In the genomic region with DNA sequence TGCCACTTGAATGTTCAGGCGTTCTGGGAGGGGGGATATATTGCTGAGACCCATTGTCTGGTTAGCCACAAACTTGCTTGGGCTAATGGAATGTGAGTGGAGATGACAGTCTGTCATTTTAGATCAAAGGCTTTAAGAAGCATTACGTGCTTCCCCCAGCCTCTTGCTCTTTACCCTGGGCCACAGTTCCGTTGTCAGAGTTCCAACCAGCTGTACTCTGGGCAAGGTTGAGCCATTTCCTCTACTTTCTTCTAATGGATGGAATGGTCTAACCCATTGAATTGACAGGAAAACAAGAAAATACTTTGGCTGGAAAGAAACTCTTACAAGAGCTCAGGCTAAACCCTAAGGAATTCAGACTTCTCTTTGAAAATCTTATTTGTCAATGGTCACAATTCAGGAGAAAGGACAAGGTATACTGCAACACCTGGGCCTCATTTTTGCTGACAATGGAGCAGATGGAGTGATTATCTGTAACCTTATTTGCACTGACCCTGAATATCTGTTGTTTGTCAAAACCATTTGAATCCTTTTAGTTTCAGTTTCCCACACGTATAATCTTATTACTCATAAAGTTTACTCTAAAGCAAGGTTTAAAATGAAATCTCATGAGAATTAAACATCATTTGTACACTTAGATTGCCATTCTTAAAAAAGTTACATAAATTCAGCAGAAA, we compare ENCODE assay signal across 9 cellular contexts.
DNase-seq lines count a peak whose midpoint lies in the region; ATAC-seq, FAIRE-seq and TF ChIP-seq lines count a peak whose summit lies in the region.
"Had no signal": no experiment of that assay in that cellular context is flagged by ENCODE, and none has a peak within 500 bp of the region (broad histone marks: within the 10 kb centered on the region; RNA-seq: fewer than 3 reads in every experiment).

No MANE protein-coding gene starts in this region.

- H2AFZ ChIP-seq in GM12878 (ENCODE audit: control insufficient read depth, low read depth, low read length), result peak overlapping the region; percentile 48

- SMC1A ChIA-PET in GM12878 (lab: Charles Lee; ENCODE audit: uncharacterized antibody, unreplicated experiment), result interaction anchor here (1.6 to 8.5 kb wide), 6 partner anchors 11 to 272 kb away, joined by 3 to 103 read pairs (median 14); no protein-coding TSS in a partner anchor

- H3K9me3 Mint-ChIP-seq in stimulated activated memory B cell treated with anti-CD40 and anti-IgM and Interleukin-4, amounts not matched to agents 10 μg/mL and 1 μg/mL and 100 μg/mL, for 72 hours, result no peaks in the 10 kb centered on the region
- H3K9me3 Mint-ChIP-seq: neural crest cell had no signal

- TF ChIP-seq EP300 in GM12878 (IDR thresholded peaks at IDR 0.05; ENCODE audit: borderline replicate concordance in 1 of 2, control insufficient read depth in 1 of 2, low read depth in 2 of 2, low read length in 2 of 2), result no peak

- no peak for TF ChIP-seq POLR2A in GM12878 (IDR thresholded peaks at IDR 0.05; ENCODE audit: low read depth, low read length)

- intact Hi-C loops in GM12878 (cut with micrococcal nuclease; ENCODE audit: unreplicated experiment), result no loop called here
- intact Hi-C loops in pancreas (cut with DNase I), result loop anchor here in 1 of 3 donors (10.0 kb wide), 1 partner anchor 157 kb away; no protein-coding TSS in a partner anchor

- H3K4me1 Mint-ChIP-seq in stimulated activated memory B cell treated with anti-CD40 and anti-IgM and Interleukin-4, amounts not matched to agents 10 μg/mL and 1 μg/mL and 100 μg/mL, for 72 hours, result peaks cover 35% of the 10 kb centered on the region

- no peak overlapping the region; the same call in 1 of the 2 replicates for H3K9ac ChIP-seq in GM12878 (ENCODE audit: control insufficient read depth, insufficient read depth, low read length)

- no peaks in the 10 kb centered on the region for H4K20me1 ChIP-seq in GM12878 (ENCODE audit: control insufficient read depth, insufficient read depth)

- H3K27me3 Mint-ChIP-seq in stimulated activated memory B cell treated with anti-CD40 and anti-IgM and Interleukin-4, amounts not matched to agents 10 μg/mL and 1 μg/mL and 100 μg/mL, for 72 hours, result no peaks in the 10 kb centered on the region

- H3K36me3 Mint-ChIP-seq in stimulated activated memory B cell treated with anti-CD40 and anti-IgM and Interleukin-4, amounts not matched to agents 10 μg/mL and 1 μg/mL and 100 μg/mL, for 72 hours, result no peaks in the 10 kb centered on the region

- H3K4me3 Mint-ChIP-seq in stimulated activated memory B cell treated with anti-CD40 and anti-IgM and Interleukin-4, amounts not matched to agents 10 μg/mL and 1 μg/mL and 100 μg/mL, for 72 hours, result no peak overlapping the region
- H3K4me3 Mint-ChIP-seq: neural crest cell had no signal

- no TSS peak for BruUV-seq in GM12878 (replicated peaks; lab: Mats Ljungman, UMichigan)

- TF ChIP-seq CTCF in GM12878 (IDR thresholded peaks at IDR 0.05 in 2 of 3, conservative IDR thresholded peaks at IDR 0.05 in 1 of 3; ENCODE audit: control insufficient read depth in 2 of 3, extremely low read depth in 1 of 3, insufficient read depth in 1 of 3, low read depth in 3 of 3, low read length in 3 of 3) (no peak), pancreas (IDR thresholded peaks at IDR 0.05) (no peak)

- H3K79me2 ChIP-seq in GM12878 (ENCODE audit: control insufficient read depth, insufficient read depth, low read length), result no peaks in the 10 kb centered on the region

- H3K4me1 ChIP-seq in GM12878 (ENCODE audit: control insufficient read depth, insufficient read depth, low read length), result no peaks in the 10 kb centered on the region
- peaks cover 0 to 6% (median 6%) of the 10 kb centered on the region in 3 donors for H3K4me1 ChIP-seq in pancreas

- H3K27ac ChIP-seq in GM12878 (ENCODE audit: control insufficient read depth, insufficient read depth) (no peak overlapping the region; the same call in 1 of the 2 replicates), pancreas (no peak overlapping the region)

- 3% methylated on average over 4 of the region's 4 CpGs for WGBS in GM12878 (ENCODE audit: insufficient coverage, insufficient replicate concordance, low lambda C conversion rate, missing lambda C conversion rate)
- WGBS in pancreas, 2 donors, result 56 to 63% methylated on average over 4 of the region's 4 CpGs

- no peaks in the 10 kb centered on the region for H3K27me3 ChIP-seq in GM12878 (replicated peaks in 1 of 2; ENCODE audit: control insufficient read depth in 2 of 2, insufficient read depth in 2 of 2, low read length in 1 of 2)
- H3K27me3 ChIP-seq in pancreas, result no peaks in the 10 kb centered on the region

- POLR2A ChIA-PET in GM12878 (lab: Charles Lee), result no interaction called here

- in situ Hi-C loops in GM12878 (cut with MboI), result loop anchor here (25.0 kb wide), 2 partner anchors 150 to 475 kb away; no protein-coding TSS in a partner anchor

- no peaks in the 10 kb centered on the region for H3K36me3 ChIP-seq in GM12878 (ENCODE audit: control insufficient read depth in 2 of 2, insufficient read depth in 2 of 2, low read length in 1 of 2)
- H3K36me3 ChIP-seq in pancreas, result no peaks in the 10 kb centered on the region

- DNase-seq in GM12878 (ENCODE audit: low read depth, low spot score) (no peak), pancreas (no peak), NOMO-1 treated with DMSO at 0.1 percent for 48 hours (lab: John Stamatoyannopoulos, UW; ENCODE audit: unreplicated experiment) (no peak)

- RAD21 ChIA-PET in GM12878 (lab: Charles Lee; ENCODE audit: unreplicated experiment), result interaction anchor here (1.6 to 4.5 kb wide), 3 partner anchors 11 to 156 kb away, joined by 4 to 98 read pairs (median 13); no protein-coding TSS in a partner anchor

- H3K4me2 ChIP-seq in GM12878 (ENCODE audit: control insufficient read depth, insufficient read depth), result peak overlapping the region; percentile 68

- no peak overlapping the region for H3K4me3 ChIP-seq in GM12878
- H3K4me3 ChIP-seq in pancreas, result no peak overlapping the region

- no peak for TF ChIP-seq RAD21 in GM12878 (IDR thresholded peaks at IDR 0.05; ENCODE audit: insufficient read depth, low read depth, low read length)

- FAIRE-seq in GM12878 (lab: Jason Lieb, UNC), result no peak
- FAIRE-seq in pancreas (lab: Jason Lieb, UNC), result peak; percentile 39

- CTCF ChIA-PET in GM12878 (lab: Yijun Ruan, JAX), result interaction anchor here (0.6 to 6.7 kb wide), 11 partner anchors 10 to 474 kb away, joined by 3 to 92 read pairs (median 7); no protein-coding TSS in a partner anchor

- ATAC-seq in GM18858 (IDR thresholded peaks at IDR 0.05; ENCODE audit: unreplicated experiment) (peak; percentile 57), HG03460 (IDR thresholded peaks at IDR 0.05; ENCODE audit: unreplicated experiment) (peak; percentile 51), GM12878 (peak; percentile 75), pancreas (peak in 3 of 4 donors; percentile 25 to 45 (median 30)), GM18873 (IDR thresholded peaks at IDR 0.05; ENCODE audit: low FRiP score, unreplicated experiment) (no peak), GM21576 (IDR thresholded peaks at IDR 0.05; ENCODE audit: unreplicated experiment) (no peak)
- no peak for ATAC-seq in stimulated activated memory B cell treated with anti-CD40 and anti-IgM and Interleukin-4, amounts not matched to agents 10 μg/mL and 1 μg/mL and 100 μg/mL, for 72 hours

- H3K9me3 ChIP-seq in GM12878 (replicated peaks; ENCODE audit: control insufficient read depth, insufficient read depth, low read length), result no peaks in the 10 kb centered on the region
- no peaks in the 10 kb centered on the region for H3K9me3 ChIP-seq in pancreas

- H3K27ac Mint-ChIP-seq in stimulated activated memory B cell treated with anti-CD40 and anti-IgM and Interleukin-4, amounts not matched to agents 10 μg/mL and 1 μg/mL and 100 μg/mL, for 72 hours, result no peak overlapping the region

TF ChIP-seq in GM12878, 131 proteins besides CTCF, POLR2A, EP300 and RAD21 (continues in another document):
- TF ChIP-seq TCF7 (IDR thresholded peaks at IDR 0.05; ENCODE audit: borderline replicate concordance), result peak; percentile 14; the same call in 1 of the 2 replicates
- TF ChIP-seq, protein P1, sequence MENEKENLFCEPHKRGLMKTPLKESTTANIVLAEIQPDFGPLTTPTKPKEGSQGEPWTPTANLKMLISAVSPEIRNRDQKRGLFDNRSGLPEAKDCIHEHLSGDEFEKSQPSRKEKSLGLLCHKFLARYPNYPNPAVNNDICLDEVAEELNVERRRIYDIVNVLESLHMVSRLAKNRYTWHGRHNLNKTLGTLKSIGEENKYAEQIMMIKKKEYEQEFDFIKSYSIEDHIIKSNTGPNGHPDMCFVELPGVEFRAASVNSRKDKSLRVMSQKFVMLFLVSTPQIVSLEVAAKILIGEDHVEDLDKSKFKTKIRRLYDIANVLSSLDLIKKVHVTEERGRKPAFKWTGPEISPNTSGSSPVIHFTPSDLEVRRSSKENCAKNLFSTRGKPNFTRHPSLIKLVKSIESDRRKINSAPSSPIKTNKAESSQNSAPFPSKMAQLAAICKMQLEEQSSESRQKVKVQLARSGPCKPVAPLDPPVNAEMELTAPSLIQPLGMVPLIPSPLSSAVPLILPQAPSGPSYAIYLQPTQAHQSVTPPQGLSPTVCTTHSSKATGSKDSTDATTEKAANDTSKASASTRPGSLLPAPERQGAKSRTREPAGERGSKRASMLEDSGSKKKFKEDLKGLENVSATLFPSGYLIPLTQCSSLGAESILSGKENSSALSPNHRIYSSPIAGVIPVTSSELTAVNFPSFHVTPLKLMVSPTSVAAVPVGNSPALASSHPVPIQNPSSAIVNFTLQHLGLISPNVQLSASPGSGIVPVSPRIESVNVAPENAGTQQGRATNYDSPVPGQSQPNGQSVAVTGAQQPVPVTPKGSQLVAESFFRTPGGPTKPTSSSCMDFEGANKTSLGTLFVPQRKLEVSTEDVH (IDR thresholded peaks at IDR 0.05; ENCODE audit: low read depth, partially characterized antibody), result no peak
- peak; percentile 27 for TF ChIP-seq MEF2B (IDR thresholded peaks at IDR 0.05; ENCODE audit: partially characterized antibody, poor library complexity, severe bottlenecking)

Comparison
In these comparisons a context has a peak if more than half of its experiments do, and no peak if none do; other contexts are left out.
1. ATAC-seq: peak in GM18858 (single experiment), HG03460 (single experiment), GM12878 (single experiment) and pancreas (3 of 4); none in stimulated activated memory B cell treated with anti-CD40 and anti-IgM and Interleukin-4, amounts not matched to agents 10 μg/mL and 1 μg/mL and 100 μg/mL, for 72 hours (single experiment), GM18873 (single experiment) and GM21576 (single experiment).